ENCODE assay signal across 10 cellular contexts in the genomic region with DNA sequence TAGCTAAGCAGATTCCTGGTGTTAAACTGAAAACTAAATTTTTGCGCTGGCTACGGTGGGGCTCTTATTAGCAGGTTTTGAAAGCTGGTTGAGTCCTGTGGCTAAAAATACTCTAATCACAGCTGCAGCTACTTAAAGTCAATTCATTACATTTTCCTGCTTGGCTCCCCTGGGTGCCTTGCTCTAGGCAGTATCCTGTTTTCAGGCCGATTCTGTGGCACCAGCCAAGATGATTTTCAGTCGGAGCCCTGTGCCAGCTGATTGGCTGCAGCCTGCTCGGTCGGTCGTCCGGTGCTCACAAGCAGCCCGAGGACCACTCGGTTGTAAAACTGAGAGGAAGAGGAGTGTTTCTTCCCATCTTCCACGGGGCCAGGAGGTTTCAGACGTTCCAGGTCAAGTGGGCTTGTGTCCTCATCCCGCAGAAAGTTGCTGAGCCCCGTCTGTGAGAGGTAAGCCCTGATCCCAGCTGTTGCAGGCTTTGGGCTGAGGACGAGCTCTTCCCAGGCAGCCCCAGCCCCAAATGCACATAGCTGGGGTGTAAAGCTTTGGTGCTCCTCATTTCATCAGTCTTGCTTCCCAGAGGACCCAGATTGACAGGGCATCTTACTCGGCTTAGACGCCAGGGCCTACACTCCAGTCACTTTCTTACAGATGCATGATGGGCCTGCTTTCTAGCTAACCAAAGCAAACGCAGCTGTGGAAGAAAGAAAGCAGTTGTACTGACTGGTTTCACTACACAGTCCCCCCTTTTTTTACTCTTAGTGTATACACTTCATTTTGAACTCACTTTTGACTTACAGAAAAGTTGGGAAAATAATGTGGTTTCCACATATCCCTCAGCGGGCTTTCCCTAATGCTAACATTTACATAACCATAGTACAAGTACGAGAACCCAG. TPM values are rescaled to one million over a fixed set of nuclear protein-coding genes. Genes with fewer than 3 reads are reported as not detected.
A peak's percentile ranks its signal among the peaks of the same experiment; 100 is the strongest.
DNase-seq lines count a peak whose midpoint lies in the region; ATAC-seq and TF ChIP-seq lines count a peak whose summit lies in the region.
"Had no signal": no experiment of that assay in that cellular context is flagged by ENCODE, and none has a peak within 500 bp of the region (broad histone marks: within the 10 kb centered on the region; RNA-seq: fewer than 3 reads in every experiment).

No MANE protein-coding gene starts in this region.

- in situ Hi-C loops in GM23248 (cut with MboI) = no loop called here

- H3K79me2 ChIP-seq in OCI-LY3 (ENCODE audit: low read length) (no peaks in the 10 kb centered on the region), GM23248 (ENCODE audit: insufficient read depth) (no peaks in the 10 kb centered on the region), smooth muscle cell (ENCODE audit: low read depth) (no peaks in the 10 kb centered on the region)

- TF ChIP-seq CTCF in OCI-LY3 (IDR thresholded peaks at IDR 0.05; ENCODE audit: low read depth, low read length) (no peak), lung (IDR thresholded peaks at IDR 0.05; ENCODE audit: control extremely low read depth, extremely low read depth) (no peak), smooth muscle cell (IDR thresholded peaks at IDR 0.05; ENCODE audit: borderline replicate concordance, insufficient read depth, poor library complexity, severe bottlenecking) (no peak)

- DNase-seq in lung (ENCODE audit: low spot score) (no peak), NCI-H1105 (lab: John Stamatoyannopoulos, UW) (no peak), SW480 (ENCODE audit: low spot score) (no peak), GM23248 (no peak), smooth muscle cell (lab: John Stamatoyannopoulos, UW; ENCODE audit: unreplicated experiment) (no peak)

- WGBS in lung, 2 donors = 53 to 72% methylated on average over 20 of the region's 20 CpGs
- WGBS in GM23248 (ENCODE audit: low coverage in 1 of 2, low lambda C conversion rate in 2 of 2, missing lambda C conversion rate in 2 of 2), 2 experiments = 58 to 65% methylated on average over 20 of the region's 20 CpGs
- 93% methylated on average over 20 of the region's 20 CpGs for WGBS in smooth muscle cell (ENCODE audit: low lambda C conversion rate)

- H4K20me1 ChIP-seq in OCI-LY3 (ENCODE audit: insufficient read depth, low read length) (no peaks in the 10 kb centered on the region), GM23248 (ENCODE audit: insufficient read depth) (no peaks in the 10 kb centered on the region), smooth muscle cell (ENCODE audit: low read depth) (peaks cover 24% of the 10 kb centered on the region)

- H3K27ac ChIP-seq in OCI-LY3 (ENCODE audit: low read length) = no peak overlapping the region
- peak overlapping the region; percentile 15 to 51 for H3K27ac ChIP-seq in lung (ENCODE audit: low read depth in 1 of 2, low read length in 1 of 2)
- no peak overlapping the region for H3K27ac ChIP-seq in GM23248
- H3K27ac ChIP-seq in smooth muscle cell (ENCODE audit: low read depth) = no peak overlapping the region

- H3K4me2 ChIP-seq in OCI-LY3 (ENCODE audit: low read length) (peak overlapping the region; percentile 23), GM23248 (ENCODE audit: unreplicated experiment) (no peak overlapping the region), smooth muscle cell (no peak overlapping the region)

- H3K9me3 ChIP-seq in OCI-LY3 (ENCODE audit: insufficient read depth, low read length) (no peaks in the 10 kb centered on the region), lung (ENCODE audit: control insufficient read depth in 2 of 2, insufficient read depth in 1 of 2, low read length in 1 of 2) (no peaks in the 10 kb centered on the region), GM23248 (ENCODE audit: low read depth) (no peaks in the 10 kb centered on the region), smooth muscle cell (replicated peaks; ENCODE audit: low read depth) (no peaks in the 10 kb centered on the region)
- H3K9me3 ChIP-seq: HAP-1 had no signal

- no peaks in the 10 kb centered on the region for H3K27me3 ChIP-seq in OCI-LY3 (ENCODE audit: low read depth, low read length)
- no peaks in the 10 kb centered on the region for H3K27me3 ChIP-seq in lung (ENCODE audit: control insufficient read depth, insufficient read depth)
- H3K27me3 ChIP-seq in GM23248 (replicated peaks; ENCODE audit: insufficient read depth) = no peaks in the 10 kb centered on the region
- no peaks in the 10 kb centered on the region for H3K27me3 ChIP-seq in smooth muscle cell (ENCODE audit: low read depth)

- H3K9ac ChIP-seq in OCI-LY3 (ENCODE audit: low read length) (no peak overlapping the region), GM23248 (no peak overlapping the region), smooth muscle cell (ENCODE audit: low read depth) (no peak overlapping the region)

- H3K4me1 ChIP-seq in OCI-LY3 (ENCODE audit: low read length) (peaks cover 23% of the 10 kb centered on the region), lung (ENCODE audit: control insufficient read depth in 2 of 2, insufficient read depth in 2 of 2, low read length in 2 of 2) (peaks cover 8 to 16% of the 10 kb centered on the region in 2 donors), GM23248 (ENCODE audit: insufficient read depth) (peaks cover 9% of the 10 kb centered on the region), smooth muscle cell (ENCODE audit: low read depth) (peaks cover 4% of the 10 kb centered on the region)
- H3K4me1 ChIP-seq: HAP-1 had no signal

- no peaks in the 10 kb centered on the region for H3K9me2 ChIP-seq in GM23248 (ENCODE audit: insufficient read depth)

- H2AFZ ChIP-seq in OCI-LY3 (ENCODE audit: low read depth, low read length) = no peak overlapping the region
- no peak overlapping the region for H2AFZ ChIP-seq in GM23248
- H2AFZ ChIP-seq in smooth muscle cell (ENCODE audit: low read depth) = no peak overlapping the region

- H3K36me3 ChIP-seq in OCI-LY3 (replicated peaks; ENCODE audit: low read depth, low read length) = peaks cover 28% of the 10 kb centered on the region
- H3K36me3 ChIP-seq in lung (ENCODE audit: control insufficient read depth in 2 of 2, insufficient read depth in 2 of 2, low read length in 2 of 2) = peaks cover 5 to 6% of the 10 kb centered on the region in 2 donors
- H3K36me3 ChIP-seq in GM23248 (ENCODE audit: low read depth) = peaks cover 19% of the 10 kb centered on the region; the same call in 1 of the 2 replicates
- peaks cover 8% of the 10 kb centered on the region for H3K36me3 ChIP-seq in smooth muscle cell (ENCODE audit: low read depth)
- H3K36me3 ChIP-seq: HAP-1 had no signal

- no peaks in the 10 kb centered on the region for H3F3A ChIP-seq in GM23248 (ENCODE audit: insufficient read depth)
- peaks cover 6% of the 10 kb centered on the region for H3F3A ChIP-seq in smooth muscle cell (ENCODE audit: low read depth)

- H3K4me3 ChIP-seq in GM08714 (ENCODE audit: low read length) (peak overlapping the region; percentile 11; the same call in 1 of the 2 replicates), OCI-LY3 (ENCODE audit: low read length) (no peak overlapping the region), lung (no peak overlapping the region), GM23248 (no peak overlapping the region), smooth muscle cell (no peak overlapping the region)
- H3K4me3 ChIP-seq: HAP-1, skin epidermis had no signal

- ATAC-seq in GM21381 (IDR thresholded peaks at IDR 0.05; ENCODE audit: unreplicated experiment) (peak; percentile 23), lung (ENCODE audit: insufficient read depth, low FRiP score) (no peak)

RNA-seq across cellular contexts. Expression of a gene that starts 15.9 kb away (rescaled TPM):
- total RNA-seq in lung (10 to 100 TPM; 11.8 to 12.4 TPM), smooth muscle cell (4.4 and 6.1 TPM in 2 replicates)
- polyA plus RNA-seq in lung (1 to 10 TPM; 3.7 to 7.2 TPM), GM23248 (2016; fragmentation: Nextera tagmentation; extraction: Ambion mirVana) (4.8 and 5.2 TPM in 2 replicates), smooth muscle cell (6.0 and 12.4 TPM in 2 replicates)
- total RNA-seq in GM23248 (2014; rRNA removed; shearing (Covaris generic)) = 3.2 and 8.1 TPM in 2 replicates

Comparison
In these comparisons a context has a peak if more than half of its experiments do, and no peak if none do; other contexts are left out.
1. H3K27ac ChIP-seq: peak in lung (2 of 2); none in OCI-LY3 (single experiment), GM23248 (single experiment) and smooth muscle cell (single experiment).